ENCODE assay signal across 21 cellular contexts in the genomic region with DNA sequence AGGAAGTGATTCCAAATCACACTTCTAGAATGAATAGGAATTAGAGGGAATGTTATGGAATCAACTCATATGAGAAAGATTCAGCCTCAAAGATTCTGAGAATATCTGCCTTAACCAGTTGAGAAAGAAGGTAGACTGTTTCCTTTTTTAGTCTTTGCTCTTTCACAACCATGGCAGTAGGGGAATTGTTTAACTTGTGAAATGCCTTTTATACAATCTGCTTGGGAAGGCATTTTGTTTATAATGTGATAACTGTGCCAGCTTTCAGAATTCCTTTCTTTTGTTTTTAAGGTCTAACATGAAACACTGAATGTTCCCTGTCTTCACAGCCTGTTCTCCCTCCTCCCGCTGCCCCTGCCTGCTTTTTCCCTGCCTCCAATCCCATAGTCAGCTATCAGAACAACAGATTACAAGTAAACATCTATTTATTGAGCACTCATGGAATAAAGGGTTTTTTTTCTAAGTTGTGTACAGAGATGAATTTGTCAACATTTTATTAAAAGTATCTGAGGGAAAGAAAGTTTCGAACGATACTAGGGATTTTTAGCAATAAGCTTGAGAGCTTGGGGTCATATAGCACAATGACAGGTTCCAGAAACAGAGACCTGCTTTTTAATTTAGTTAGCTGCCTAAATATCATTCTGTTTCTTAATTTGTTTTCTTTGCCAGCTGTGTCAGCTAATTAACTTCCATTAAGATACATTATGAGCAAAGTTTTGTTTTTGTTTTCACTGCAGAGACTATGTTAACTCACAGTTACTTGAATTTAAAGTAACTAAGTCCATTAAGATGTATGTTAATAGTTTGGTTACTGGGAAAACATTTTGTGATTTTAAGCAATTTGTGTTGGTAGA. TPM values are rescaled to one million over a fixed set of nuclear protein-coding genes. Genes with fewer than 3 reads are reported as not detected.
DNase-seq lines count a peak whose midpoint lies in the region; ATAC-seq and TF ChIP-seq lines count a peak whose summit lies in the region.
"Had no signal": no experiment of that assay in that cellular context is flagged by ENCODE, and none has a peak within 500 bp of the region (broad histone marks: within the 10 kb centered on the region; RNA-seq: fewer than 3 reads in every experiment).

No MANE protein-coding gene starts in this region.

- no peak overlapping the region for H3K4me2 ChIP-seq in MM.1S (ENCODE audit: low read depth, low read length)
- H3K4me2 ChIP-seq in Karpas-422 (ENCODE audit: low read depth, low read length, poor library complexity, severe bottlenecking): no peak overlapping the region
- H3K4me2 ChIP-seq: hepatocyte, PC-9 had no signal

- H3K9ac ChIP-seq in MM.1S (ENCODE audit: low read length) (no peak overlapping the region), Karpas-422 (ENCODE audit: low read length) (no peak overlapping the region)

- WGBS in right lobe of liver (ENCODE audit: insufficient coverage, low coverage, low lambda C conversion rate, missing lambda C conversion rate): 81% methylated on average over 3 of the region's 3 CpGs

- TF ChIP-seq POLR2A in right lobe of liver (IDR thresholded peaks at IDR 0.05): no peak

- H4K20me1 ChIP-seq in MM.1S (ENCODE audit: insufficient read depth, low read length) (no peaks in the 10 kb centered on the region), Karpas-422 (ENCODE audit: insufficient read depth, low read depth, low read length) (no peaks in the 10 kb centered on the region)

- in situ Hi-C loops in G401 (cut with HindIII; ENCODE audit: low sequenced_read_pairs): no loop called here

- DNase-seq in Ammon's horn (ENCODE audit: low spot score) (peak; percentile 21), MV-4-11 (lab: John Stamatoyannopoulos, UW) (peak; percentile 23), cardiac fibroblast (ENCODE audit: low read depth in 2 of 2) (peak; percentile 49 to 76), right lobe of liver (no peak), G401 (ENCODE audit: low spot score) (no peak), NCI-H2081 treated with DMSO at 0.1 percent for 48 hours (lab: John Stamatoyannopoulos, UW) (no peak), MM.1S (no peak), Karpas-422 (no peak)
- DNase-seq: activated CD4-positive, alpha-beta T cell treated with anti-CD3 and anti-CD28 coated beads, Interleukin-2, amount 10 ng/mL, durations not matched to agents 7 days and 5 days; activated CD8-positive, alpha-beta memory T cell treated with anti-CD3 and anti-CD28 coated beads, Interleukin-2, amount 50 U/mL, for 48 hours; activated naive CD4-positive, alpha-beta T cell treated with anti-CD3 and anti-CD28 coated beads, Interleukin-2, amount 10 ng/mL, durations not matched to agents 7 days and 5 days; brain microvascular endothelial cell; COR-L47; kidney glomerular epithelial cell; NCI-H187 treated with DMSO at 0.1 percent for 48 hours; NCI-H524; PC-9; retina; stimulated activated naive CD8-positive, alpha-beta T cell treated with anti-CD3 and anti-CD28 coated beads, Interleukin-15, amount 100 ng/mL, for 72 hours had no signal

- intact Hi-C loops in right lobe of liver (cut with DNase I): no loop called here

- peaks cover 0 to 9% (median 0%) of the 10 kb centered on the region in 4 donors for H3K4me1 ChIP-seq in right lobe of liver
- no peaks in the 10 kb centered on the region for H3K4me1 ChIP-seq in MM.1S (ENCODE audit: low read length)
- peaks cover 22% of the 10 kb centered on the region for H3K4me1 ChIP-seq in Karpas-422 (ENCODE audit: low read length)

- H3F3A ChIP-seq in MM.1S (ENCODE audit: insufficient read depth, low read length): no peaks in the 10 kb centered on the region

- H3K9me2 ChIP-seq in MM.1S (replicated peaks; ENCODE audit: insufficient read depth, low read length) (no peaks in the 10 kb centered on the region), Karpas-422 (replicated peaks; ENCODE audit: insufficient read depth, low read length) (no peaks in the 10 kb centered on the region)

- H3K4me3 ChIP-seq in cardiac fibroblast (replicated peaks in 1 of 2; ENCODE audit: low read depth in 2 of 2, low read length in 2 of 2) (no peak overlapping the region), right lobe of liver (no peak overlapping the region), MM.1S (ENCODE audit: low read length) (no peak overlapping the region), Karpas-422 (ENCODE audit: low read length) (no peak overlapping the region)
- H3K4me3 ChIP-seq: hepatocyte, PC-9, SK-N-MC had no signal

- H3K36me3 ChIP-seq in right lobe of liver (no peaks in the 10 kb centered on the region), MM.1S (replicated peaks; ENCODE audit: insufficient read depth, low read length) (no peaks in the 10 kb centered on the region), Karpas-422 (ENCODE audit: insufficient read depth, low read length) (no peaks in the 10 kb centered on the region)
- H3K36me3 ChIP-seq: brain microvascular endothelial cell had no signal

- H3K79me2 ChIP-seq in MM.1S (ENCODE audit: low read length) (no peaks in the 10 kb centered on the region), Karpas-422 (ENCODE audit: low read length) (no peaks in the 10 kb centered on the region)
- H3K79me2 ChIP-seq: hepatocyte had no signal

- TF ChIP-seq CTCF in cardiac fibroblast (IDR thresholded peaks at IDR 0.05; ENCODE audit: low read depth, low read length) (no peak), right lobe of liver (IDR thresholded peaks at IDR 0.05) (no peak), MM.1S (IDR thresholded peaks at IDR 0.05; ENCODE audit: low read length) (no peak)

- H3K27me3 ChIP-seq in right lobe of liver (no peaks in the 10 kb centered on the region), MM.1S (replicated peaks; ENCODE audit: insufficient read depth, low read length) (no peaks in the 10 kb centered on the region), Karpas-422 (ENCODE audit: low read length) (no peaks in the 10 kb centered on the region)
- H3K27me3 ChIP-seq: brain microvascular endothelial cell, hepatocyte had no signal

- H3K27ac ChIP-seq in right lobe of liver (no peak overlapping the region), MM.1S (ENCODE audit: low read length) (no peak overlapping the region), Karpas-422 (ENCODE audit: low read length) (no peak overlapping the region)
- H3K27ac ChIP-seq: brain microvascular endothelial cell, hepatocyte, PC-9, SK-N-MC had no signal

- H2AFZ ChIP-seq in MM.1S (ENCODE audit: low read length) (no peak overlapping the region), Karpas-422 (ENCODE audit: low read length) (no peak overlapping the region)
- H2AFZ ChIP-seq: hepatocyte, PC-9 had no signal

- H3K9me3 ChIP-seq in right lobe of liver (no peaks in the 10 kb centered on the region), MM.1S (replicated peaks; ENCODE audit: insufficient read depth, low read length) (no peaks in the 10 kb centered on the region), Karpas-422 (ENCODE audit: low read length) (no peaks in the 10 kb centered on the region)

- peak in 3 of 4 donors; percentile 68 to 84 (median 80) for ATAC-seq in right lobe of liver
- ATAC-seq: stimulated activated naive CD8-positive, alpha-beta T cell treated with anti-CD3 and anti-CD28 coated beads, Interleukin-15, amount 100 ng/mL, for 72 hours had no signal

RNA-seq across cellular contexts. Expression of gene FBXO30, which starts 28.3 kb away (rescaled TPM):
- total RNA-seq in right lobe of liver: 1 to 10 TPM; 2.2 to 3.2 (median 3.0) TPM
- 6.3 and 7.7 TPM in 2 replicates for total RNA-seq in G401 (2014; rRNA removed; shearing (Covaris generic))
- 14.2 and 30.6 TPM in 2 replicates for total RNA-seq in Karpas-422 (2014; rRNA removed; shearing (Covaris generic); ENCODE audit: low replicate concordance)

Comparison
In these comparisons a context has a peak if more than half of its experiments do, and no peak if none do; other contexts are left out.
1. DNase-seq: peak in Ammon's horn (single experiment), MV-4-11 (single experiment) and cardiac fibroblast (2 of 2); none in right lobe of liver (0 of 3), G401 (single experiment), NCI-H2081 treated with DMSO at 0.1 percent for 48 hours (single experiment), MM.1S (single experiment) and Karpas-422 (single experiment).